ENCODE assay signal across 23 cellular contexts in genomic region chr10:106023329-106023728, GRCh38.
"Had no signal": no experiment of that assay in that cellular context is flagged by ENCODE, and none has a peak within 500 bp of the region (broad histone marks: within the 10 kb centered on the region; RNA-seq: fewer than 3 reads in every experiment).

No MANE protein-coding gene starts in this region.

- DNase-seq: activated CD4-positive, alpha-beta T cell treated with anti-CD3 and anti-CD28 coated beads for 36 hours; activated CD4-positive, alpha-beta T cell treated with anti-CD3 and anti-CD28 coated beads, Interleukin-2, amount 10 ng/mL, durations not matched to agents 7 days and 5 days; activated CD4-positive, alpha-beta T cell treated with anti-CD3 and anti-CD28 coated beads, Interleukin-2, amount 50 U/mL, for 48 hours; activated CD8-positive, alpha-beta T cell treated with anti-CD3 and anti-CD28 coated beads, Interleukin-2, amount 10 ng/mL, durations not matched to agents 7 days and 5 days; activated gamma-delta T cell; activated naive CD4-positive, alpha-beta T cell treated with Interleukin-2 at 50 U/mL for 16 hours; activated naive CD8-positive, alpha-beta T cell treated with anti-CD3 and anti-CD28 coated beads, Interleukin-2, amount 10 ng/mL, durations not matched to agents 7 days and 5 days; activated T-cell treated with anti-CD3 and anti-CD28 coated beads, Interleukin-2, amount 50 U/mL, for 24 hours; amygdala; colonic mucosa; Karpas-422; KBM-7; NCI-H1436 treated with DMSO at 0.1 percent for 48 hours; NCI-H1694 treated with DMSO at 0.1 percent for 48 hours; NCI-H2029; NCI-H510A; NCI-H526; NCI-H748 treated with DMSO at 0.1 percent for 48 hours; OCI-M1; SHP77; SJCRH30 had no signal

- ATAC-seq: activated CD4-positive, alpha-beta T cell treated with anti-CD3 and anti-CD28 coated beads for 36 hours; activated CD4-positive, CD25-positive, alpha-beta regulatory T cell treated with anti-CD3 and anti-CD28 coated beads, Interleukin-2, amount 50 U/mL, for 24 hours; activated CD8-positive, alpha-beta T cell treated with anti-CD3 and anti-CD28 coated beads, Interleukin-2, amount 10 ng/mL, durations not matched to agents 7 days and 5 days; WTC11 had no signal
